30 cellular contexts compared by ENCODE assay signal in the genomic region with DNA sequence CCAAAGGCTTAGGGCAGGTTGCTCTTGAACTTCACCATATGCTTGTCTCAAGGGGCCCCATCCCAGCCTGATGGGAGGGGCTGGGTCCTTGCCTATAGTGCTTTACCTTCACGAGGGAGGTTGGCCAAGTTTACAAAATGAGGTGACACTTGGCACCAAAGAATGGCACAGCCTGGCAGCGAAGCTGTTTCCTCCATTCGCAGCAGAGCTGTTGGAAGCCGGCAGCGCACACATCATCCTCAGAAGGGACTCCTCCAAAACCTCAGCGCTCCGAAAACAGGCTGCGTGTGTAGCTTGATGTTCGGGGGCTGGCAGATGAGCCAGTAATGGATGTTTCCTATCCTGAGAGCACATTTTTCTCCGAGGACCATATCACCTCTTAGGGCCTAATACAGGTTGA.
"Had no signal": no experiment of that assay in that cellular context is flagged by ENCODE, and none has a peak within 500 bp of the region (broad histone marks: within the 10 kb centered on the region; RNA-seq: fewer than 3 reads in every experiment).

No MANE protein-coding gene starts in this region.

- H3K4me3 ChIP-seq: ovary, psoas muscle, right lobe of liver, sigmoid colon, suprapubic skin, testis, tibial artery, transverse colon, upper lobe of right lung, uterus had no signal

- H3K9me3 Mint-ChIP-seq: natural killer cell, type B pancreatic cell had no signal

- H3K9ac ChIP-seq: parathyroid adenoma had no signal

- H3K27me3 ChIP-seq: ovary, right lobe of liver, sigmoid colon, suprapubic skin, testis, transverse colon, upper lobe of right lung, uterus had no signal

- FAIRE-seq: small intestine had no signal

- H3K27ac Mint-ChIP-seq: naive thymus-derived CD4-positive, alpha-beta T cell; natural killer cell; nephron; progenitor cell of endocrine pancreas; stimulated activated memory B cell treated with anti-CD40 and anti-IgM and Interleukin-4, amounts not matched to agents 10 μg/mL and 1 μg/mL and 100 μg/mL, for 72 hours; stimulated activated naive CD8-positive, alpha-beta T cell treated with anti-CD3 and anti-CD28 coated beads, Interleukin-15, amount 100 ng/mL, for 72 hours; type B pancreatic cell had no signal

- H3K27ac ChIP-seq: ovary, parathyroid adenoma, psoas muscle, right lobe of liver, sigmoid colon, suprapubic skin, testis, tibial artery, transverse colon, upper lobe of right lung, uterus had no signal

- H3K4me3 Mint-ChIP-seq: naive thymus-derived CD4-positive, alpha-beta T cell; natural killer cell; nephron; neural crest cell; stimulated activated memory B cell treated with anti-CD40 and anti-IgM and Interleukin-4, amounts not matched to agents 10 μg/mL and 1 μg/mL and 100 μg/mL, for 72 hours; stimulated activated naive CD8-positive, alpha-beta T cell treated with anti-CD3 and anti-CD28 coated beads, Interleukin-15, amount 100 ng/mL, for 72 hours; type B pancreatic cell had no signal

- H3K36me3 Mint-ChIP-seq: naive thymus-derived CD4-positive, alpha-beta T cell; natural killer cell; stimulated activated memory B cell treated with anti-CD40 and anti-IgM and Interleukin-4, amounts not matched to agents 10 μg/mL and 1 μg/mL and 100 μg/mL, for 72 hours had no signal

- H3K27me3 Mint-ChIP-seq: progenitor cell of endocrine pancreas; stimulated activated naive CD8-positive, alpha-beta T cell treated with anti-CD3 and anti-CD28 coated beads, Interleukin-15, amount 100 ng/mL, for 72 hours; type B pancreatic cell had no signal

- H3K4me1 ChIP-seq: parathyroid adenoma, psoas muscle, right lobe of liver, sigmoid colon, suprapubic skin, testis, tibial artery, transverse colon, upper lobe of right lung, uterus had no signal

- H3K9me3 ChIP-seq: ovary, psoas muscle, right lobe of liver, sigmoid colon, suprapubic skin, testis, tibial artery, transverse colon, upper lobe of right lung, uterus had no signal

- DNase-seq: naive thymus-derived CD4-positive, alpha-beta T cell; natural killer cell; occipital lobe; ovary; posterior cingulate gyrus; psoas muscle; right cardiac atrium; right lobe of liver; sigmoid colon; small intestine; stimulated activated CD4-positive, alpha-beta T cell treated with anti-CD3 and anti-CD28 coated beads, Interleukin-15, amount 100 ng/mL, for 24 hours; stimulated activated CD4-positive, alpha-beta T cell treated with anti-CD3 and anti-CD28 coated beads, Interleukin-2, amount 100 ng/mL, for 24 hours; stimulated activated CD4-positive, alpha-beta T cell treated with anti-CD3 and anti-CD28 coated beads, Interleukin-2, amount 100 ng/mL, for 48 hours; stimulated activated CD4-positive, alpha-beta T cell treated with anti-CD3 and anti-CD28 coated beads, Interleukin-4, amount 100 ng/mL, for 4 hours; stimulated activated CD8-positive, alpha-beta memory T cell treated with anti-CD3 and anti-CD28 coated beads, Interleukin-4, amount 100 ng/mL, for 48 hours; stimulated activated naive CD4-positive, alpha-beta T cell; stimulated activated naive CD8-positive, alpha-beta T cell treated with anti-CD3 and anti-CD28 coated beads, Interleukin-15, amount 100 ng/mL, for 72 hours; stimulated activated naive CD8-positive, alpha-beta T cell treated with anti-CD3 and anti-CD28 coated beads, Interleukin-15, Interleukin-2, amounts not matched to agents 100 U/mL and 50 U/mL, for 24 hours; testis; tibial artery; transverse colon; upper lobe of right lung; uterus had no signal

- H3K36me3 ChIP-seq: ovary, right lobe of liver, sigmoid colon, suprapubic skin, tibial artery, transverse colon, upper lobe of right lung, uterus had no signal

- H3K4me1 Mint-ChIP-seq: naive thymus-derived CD4-positive, alpha-beta T cell; natural killer cell; nephron; neural crest cell; stimulated activated memory B cell treated with anti-CD40 and anti-IgM and Interleukin-4, amounts not matched to agents 10 μg/mL and 1 μg/mL and 100 μg/mL, for 72 hours; stimulated activated naive CD8-positive, alpha-beta T cell treated with anti-CD3 and anti-CD28 coated beads, Interleukin-15, amount 100 ng/mL, for 72 hours had no signal

- ATAC-seq: naive thymus-derived CD4-positive, alpha-beta T cell; natural killer cell; psoas muscle; right cardiac atrium; right lobe of liver; stimulated activated memory B cell treated with anti-CD40 and anti-IgM and Interleukin-4, amounts not matched to agents 10 μg/mL and 1 μg/mL and 100 μg/mL, for 72 hours; stimulated activated naive CD8-positive, alpha-beta T cell treated with anti-CD3 and anti-CD28 coated beads, Interleukin-15, amount 100 ng/mL, for 72 hours; stimulated activated naive CD8-positive, alpha-beta T cell treated with anti-CD3 and anti-CD28 coated beads, Interleukin-15, Interleukin-2, amounts not matched to agents 100 U/mL and 50 U/mL, for 24 hours had no signal
